ENCODE assay signal across 18 cellular contexts in genomic region chr15:68042156-68042854, GRCh38. TPM values are rescaled to one million over a fixed set of nuclear protein-coding genes. Genes with fewer than 3 reads are reported as not detected.
DNase-seq lines count a peak whose midpoint lies in the region; ATAC-seq, FAIRE-seq and TF ChIP-seq lines count a peak whose summit lies in the region.
"Had no signal": no experiment of that assay in that cellular context is flagged by ENCODE, and none has a peak within 500 bp of the region (broad histone marks: within the 10 kb centered on the region; RNA-seq: fewer than 3 reads in every experiment).

No MANE protein-coding gene starts in this region.

- H3K4me1 ChIP-seq in A549: peaks cover 30% of the 10 kb centered on the region
- H3K4me1 ChIP-seq in effector memory CD4-positive, alpha-beta T cell (ENCODE audit: control insufficient read depth, insufficient read depth, low read length, poor library complexity, severe bottlenecking): no peaks in the 10 kb centered on the region

- H3K4me2 ChIP-seq in A549: peak overlapping the region; percentile 67

- ATAC-seq in A549: peak; percentile 69 to 80
- peak; percentile 74 for ATAC-seq in left colon
- ATAC-seq in HG02938 (IDR thresholded peaks at IDR 0.05; ENCODE audit: unreplicated experiment): no peak
- ATAC-seq: esophagus mucosa, T-cell had no signal

- no peaks in the 10 kb centered on the region for H3K27me3 ChIP-seq in effector memory CD4-positive, alpha-beta T cell (replicated peaks; ENCODE audit: control insufficient read depth, insufficient read depth, low read length, poor library complexity, severe bottlenecking)

- H3K4me3 Mint-ChIP-seq in activated T-cell treated with anti-CD3 and anti-CD28 coated beads, Interleukin-2, amount 50 U/mL, for 24 hours: no peak overlapping the region
- H3K4me3 Mint-ChIP-seq: CD4-positive, CD25-positive, alpha-beta regulatory T cell; T-cell had no signal

- DNase-seq in A549 (ENCODE audit: low read depth in 1 of 2, low spot score in 1 of 2) (peak in 1 of 2 experiments; percentile 56), GM19239 (ENCODE audit: insufficient read length, low spot score) (no peak), NCI-H748 treated with DMSO at 0.1 percent for 48 hours (lab: John Stamatoyannopoulos, UW) (peak; percentile 12), left colon (no peak), T-helper 1 cell (no peak)
- no peak for DNase-seq in activated T-cell treated with anti-CD3 and anti-CD28 coated beads, Interleukin-2, amount 50 U/mL, for 24 hours
- no peak for DNase-seq in effector memory CD4-positive, alpha-beta T cell
- DNase-seq: ACHN, DMS79 treated with DMSO at 0.1 percent for 48 hours, GOT3, MG63, NCI-H1930, occipital lobe, SHP77, T-cell had no signal

- POLR2A ChIA-PET in A549 (lab: Yijun Ruan, JAX): no interaction called here

- no peaks in the 10 kb centered on the region for H3K9me3 Mint-ChIP-seq in activated T-cell treated with anti-CD3 and anti-CD28 coated beads, Interleukin-2, amount 50 U/mL, for 24 hours
- H3K9me3 Mint-ChIP-seq: T-cell had no signal

- no peaks in the 10 kb centered on the region for H3K36me3 ChIP-seq in effector memory CD4-positive, alpha-beta T cell (ENCODE audit: control insufficient read depth, insufficient read depth, low read length)
- H3K36me3 ChIP-seq: MG63 had no signal

- no peak overlapping the region for H3K27ac Mint-ChIP-seq in activated T-cell treated with anti-CD3 and anti-CD28 coated beads, Interleukin-2, amount 50 U/mL, for 24 hours
- H3K27ac Mint-ChIP-seq: CD4-positive, CD25-positive, alpha-beta regulatory T cell; T-cell had no signal

- peaks cover 17% of the 10 kb centered on the region for H3K27me3 Mint-ChIP-seq in activated T-cell treated with anti-CD3 and anti-CD28 coated beads, Interleukin-2, amount 50 U/mL, for 24 hours

- no peaks in the 10 kb centered on the region for H3K36me3 Mint-ChIP-seq in activated T-cell treated with anti-CD3 and anti-CD28 coated beads, Interleukin-2, amount 50 U/mL, for 24 hours (ENCODE audit: low read depth)
- H3K36me3 Mint-ChIP-seq: CD4-positive, CD25-positive, alpha-beta regulatory T cell; T-cell had no signal

- H3K27ac ChIP-seq in A549: peak overlapping the region; percentile 50 to 54; a peak in 5 of 6 replicates
- no peak overlapping the region for H3K27ac ChIP-seq in effector memory CD4-positive, alpha-beta T cell (ENCODE audit: insufficient read depth, low read length, poor library complexity, severe bottlenecking)

- no peak overlapping the region for H3K4me3 ChIP-seq in A549
- H3K4me3 ChIP-seq in effector memory CD4-positive, alpha-beta T cell (ENCODE audit: insufficient read depth, low read depth, low read length, poor library complexity, severe bottlenecking): no peak overlapping the region
- H3K4me3 ChIP-seq: MG63 had no signal

- WGBS in A549 (ENCODE audit: missing lambda C conversion rate): 6% methylated on average over 5 of the region's 5 CpGs

- peaks cover 19% of the 10 kb centered on the region; the same call in 2 of the 3 replicates for H3K9me3 ChIP-seq in A549
- no peaks in the 10 kb centered on the region for H3K9me3 ChIP-seq in effector memory CD4-positive, alpha-beta T cell (ENCODE audit: control insufficient read depth, low read length)

- peak; percentile 18 for FAIRE-seq in A549 (lab: Jason Lieb, UNC)
- FAIRE-seq in GM19239 (lab: Jason Lieb, UNC): peak; percentile 73

- TF ChIP-seq POLR2A in A549 (IDR thresholded peaks at IDR 0.05; ENCODE audit: low read length): no peak

- TF ChIP-seq CTCF in A549 (IDR thresholded peaks at IDR 0.05): no peak

- no peaks in the 10 kb centered on the region for H3K4me1 Mint-ChIP-seq in activated T-cell treated with anti-CD3 and anti-CD28 coated beads, Interleukin-2, amount 50 U/mL, for 24 hours (ENCODE audit: low read depth)
- H3K4me1 Mint-ChIP-seq: CD4-positive, CD25-positive, alpha-beta regulatory T cell; T-cell had no signal

- no peak; a peak in 2 of 5 replicates for TF ChIP-seq RAD21 in A549 (conservative IDR thresholded peaks at IDR 0.05 in 1 of 2, IDR thresholded peaks at IDR 0.05 in 1 of 2)

- TF ChIP-seq EP300 in A549 (IDR thresholded peaks at IDR 0.05): no peak

- intact Hi-C loops in left colon (cut with DNase I, micrococcal nuclease): no loop called here

- CTCF ChIA-PET in A549 (lab: Yijun Ruan, JAX): no interaction called here

TF ChIP-seq in A549, 52 proteins besides CTCF, POLR2A, EP300 and RAD21:
- TF ChIP-seq RARB (CRISPR knock-in tag; IDR thresholded peaks at IDR 0.05): no peak
- peak; percentile 31; the same call in 1 of the 2 replicates for TF ChIP-seq GATA3 (IDR thresholded peaks at IDR 0.05; ENCODE audit: borderline replicate concordance)
TF ChIP-seq in A549: peak in this region for 1.

RNA-seq across cellular contexts. Expression of gene PIAS1, which starts 11.8 kb away (rescaled TPM):
- 49.5 and 53.7 TPM in 2 replicates for polyA plus RNA-seq in A549 (2011; rRNA removed)
- 15.7 and 16.1 TPM in 2 replicates for polyA plus RNA-seq in A549 (2012; cell fraction: cytosol; rRNA removed)
- polyA plus RNA-seq in A549 (2012; cell fraction: nucleus; rRNA removed): 17.4 and 24.2 TPM in 2 replicates
- 18.0 to 23.2 TPM (median 21.4 TPM) in 3 replicates for polyA plus RNA-seq in A549 (2017; fragmentation: RNase III; extraction: RNeasy Plus Mini Kit Qiagen cat#74134 plus additional on column Dnase treatment)
- polyA minus RNA-seq in A549 (2011; rRNA and poly(A)+ RNA removed): 97.3 and 119 TPM in 2 replicates
- total RNA-seq in left colon: 10 to 100 TPM; 33.9 to 35.5 TPM
